ENCODE assay signal across 9 cellular contexts in the genomic region with DNA sequence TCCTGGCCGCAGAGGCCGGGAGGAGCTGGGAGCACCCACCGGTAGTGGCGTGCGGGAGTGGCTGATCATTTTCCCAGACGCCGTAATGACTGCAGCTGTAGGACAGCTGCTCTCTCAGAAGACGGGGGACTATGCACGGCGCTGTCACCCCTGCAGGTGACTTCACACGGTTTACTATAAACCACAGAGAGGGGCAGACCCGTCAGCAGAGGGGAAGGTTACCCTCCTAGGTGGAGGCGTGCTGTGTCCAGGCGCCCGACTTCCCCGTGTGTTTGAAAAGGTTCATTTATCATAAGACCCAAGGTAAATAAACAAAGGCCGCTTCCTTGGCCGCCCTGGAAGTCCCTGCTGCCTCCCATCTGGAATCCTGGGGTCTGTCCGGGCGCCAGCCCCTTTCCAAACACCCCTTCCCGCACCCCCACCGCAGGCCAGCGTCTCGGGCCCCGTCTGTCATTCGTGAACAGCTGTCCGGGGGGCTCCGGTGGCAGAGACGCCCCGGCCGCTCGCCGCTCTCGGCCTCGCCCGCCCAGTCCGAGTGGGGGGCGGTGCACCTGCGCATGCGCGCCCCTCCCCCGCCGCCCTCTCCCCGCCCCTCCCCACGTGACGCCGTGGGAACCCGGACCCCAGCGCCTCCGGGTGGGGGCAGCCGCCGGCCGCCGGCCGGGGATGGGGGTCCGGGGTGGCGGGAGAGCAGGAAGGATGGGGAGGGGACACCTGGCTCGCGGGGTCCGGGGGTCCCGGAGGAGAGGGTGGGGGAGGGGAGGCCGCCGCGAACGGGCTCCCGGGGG. TPM values are rescaled to one million over a fixed set of nuclear protein-coding genes. Genes with fewer than 3 reads are reported as not detected.
DNase-seq lines count a peak whose midpoint lies in the region; ATAC-seq and TF ChIP-seq lines count a peak whose summit lies in the region.
"Had no signal": no experiment of that assay in that cellular context is flagged by ENCODE, and none has a peak within 500 bp of the region (broad histone marks: within the 10 kb centered on the region; RNA-seq: fewer than 3 reads in every experiment).

No MANE protein-coding gene starts in this region.

- H3K4me3 Mint-ChIP-seq in endothelial cell (ENCODE audit: unreplicated experiment): peak overlapping the region; percentile 90

- peaks cover 14% of the 10 kb centered on the region for H3K27me3 Mint-ChIP-seq in endothelial cell (ENCODE audit: unreplicated experiment)

- H3K4me1 ChIP-seq in mesodermal cell (ENCODE audit: control insufficient read depth, insufficient read depth, low read length, poor library complexity, severe bottlenecking): no peaks in the 10 kb centered on the region

- H3K9me3 Mint-ChIP-seq in endothelial cell (ENCODE audit: unreplicated experiment): no peaks in the 10 kb centered on the region

- H3K27ac Mint-ChIP-seq in endothelial cell (ENCODE audit: unreplicated experiment): peak overlapping the region; percentile 64

- no peak for TF ChIP-seq CTCF in VCaP (conservative IDR thresholded peaks at IDR 0.05)
- no peak for TF ChIP-seq CTCF in endothelial cell (IDR thresholded peaks at IDR 0.05; ENCODE audit: unreplicated experiment)

- H3K9me3 ChIP-seq in mesodermal cell (ENCODE audit: control insufficient read depth, low read length): no peaks in the 10 kb centered on the region

- peak overlapping the region; percentile 66 for H3K4me3 ChIP-seq in mesodermal cell (ENCODE audit: extremely low read depth, insufficient read depth, low read length, poor library complexity, severe bottlenecking)

- peaks cover 8% of the 10 kb centered on the region for H3K36me3 ChIP-seq in mesodermal cell (ENCODE audit: control insufficient read depth, insufficient read depth, low read length)

- DNase-seq in Ammon's horn (ENCODE audit: low spot score) (peak; percentile 28), LoVo (ENCODE audit: low spot score) (peak; percentile 52), endothelial cell (ENCODE audit: low spot score) (peak; percentile 71), superior temporal gyrus (ENCODE audit: extremely low spot score) (peak; percentile 21), GDM1 (lab: John Stamatoyannopoulos, UW) (no peak)

- H3K27ac ChIP-seq in VCaP: peak overlapping the region; percentile 83
- H3K27ac ChIP-seq in mesodermal cell (ENCODE audit: low read depth, low read length, severe bottlenecking): peak overlapping the region; percentile 66
- H3K27ac ChIP-seq: epithelial cell of prostate had no signal

- no peaks in the 10 kb centered on the region for H3K4me1 Mint-ChIP-seq in endothelial cell (ENCODE audit: unreplicated experiment)

- peaks cover 10% of the 10 kb centered on the region for H3K36me3 Mint-ChIP-seq in endothelial cell (ENCODE audit: low read depth, unreplicated experiment)

- no peak for ATAC-seq in HG03139 (IDR thresholded peaks at IDR 0.05; ENCODE audit: unreplicated experiment)

- WGBS in mesodermal cell (ENCODE audit: insufficient coverage in 2 of 2), 2 experiments: 11 to 13% methylated on average over 21 to 33 of the region's 66 CpGs

RNA-seq across cellular contexts. Expression of a gene that starts 0.9 kb away (rescaled TPM):
- 46.9 TPM for total RNA-seq in endothelial cell (ENCODE audit: unreplicated experiment)
- 48.6 TPM for polyA plus RNA-seq in mesodermal cell (2013, experiment 1 of 2)
- polyA plus RNA-seq in mesodermal cell (2013, experiment 2 of 2): 39.2 TPM

RNA-seq across cellular contexts. Expression of a gene that starts 36.4 kb away (rescaled TPM):
- 6.5 TPM for total RNA-seq in endothelial cell (ENCODE audit: unreplicated experiment)
- polyA plus RNA-seq in mesodermal cell (2013, experiment 1 of 2): 0.70 TPM
- 0.25 TPM for polyA plus RNA-seq in mesodermal cell (2013, experiment 2 of 2)

RNA-seq across cellular contexts. Expression of a gene that starts 47.4 kb away (rescaled TPM):
- total RNA-seq in endothelial cell (ENCODE audit: unreplicated experiment): 18.0 TPM
- polyA plus RNA-seq in mesodermal cell (2013, experiment 1 of 2): 17.5 TPM
- polyA plus RNA-seq in mesodermal cell (2013, experiment 2 of 2): 12.8 TPM

RNA-seq across cellular contexts. Expression of a gene that starts 51.0 kb away (rescaled TPM):
- total RNA-seq in endothelial cell (ENCODE audit: unreplicated experiment): 1.2 TPM
- 5.0 TPM for polyA plus RNA-seq in mesodermal cell (2013, experiment 1 of 2)
- polyA plus RNA-seq in mesodermal cell (2013, experiment 2 of 2): 3.7 TPM
